ENCODE assay signal across 21 cellular contexts in the genomic region with DNA sequence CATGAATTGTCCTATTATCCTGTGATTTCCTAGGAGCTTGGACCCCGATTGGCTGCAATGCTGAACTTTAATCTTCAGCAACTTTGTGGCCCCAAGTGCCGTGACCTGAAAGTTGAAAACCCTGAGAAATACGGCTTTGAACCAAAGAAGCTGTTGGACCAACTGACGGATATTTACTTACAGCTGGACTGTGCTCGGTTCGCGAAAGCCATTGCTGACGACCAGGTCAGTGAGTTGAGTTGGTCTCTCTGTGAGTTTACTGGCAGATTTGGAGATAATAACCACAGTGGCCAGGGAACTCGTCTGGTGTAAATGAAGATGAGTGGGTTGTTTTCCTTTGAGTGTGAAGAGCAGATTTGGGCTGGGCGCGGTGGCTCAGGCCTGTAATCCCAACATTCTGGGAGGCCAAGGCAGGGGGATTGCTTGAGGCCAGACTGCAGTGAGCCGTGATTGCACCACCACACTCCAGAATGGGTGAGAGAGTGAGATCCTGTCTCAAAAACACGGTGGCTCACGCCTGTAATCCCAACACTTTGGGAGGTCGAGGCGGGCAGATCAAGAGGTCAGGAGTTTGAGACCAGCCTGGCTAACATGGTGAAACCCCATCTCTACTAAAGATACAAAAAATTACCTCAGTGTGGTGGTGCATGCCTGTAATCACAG. TPM values are rescaled to one million over a fixed set of nuclear protein-coding genes. Genes with fewer than 3 reads are reported as not detected.
A peak's percentile ranks its signal among the peaks of the same experiment; 100 is the strongest.
DNase-seq lines count a peak whose midpoint lies in the region; ATAC-seq lines count a peak whose summit lies in the region.
"Had no signal": no experiment of that assay in that cellular context is flagged by ENCODE, and none has a peak within 500 bp of the region (broad histone marks: within the 10 kb centered on the region; RNA-seq: fewer than 3 reads in every experiment).

No MANE protein-coding gene starts in this region.

- H3K27me3 Mint-ChIP-seq in T-helper 2 cell treated with Interferon-gamma antibody and Interleukin-4, amounts not matched to agents 5 μg/mL and 100 μg/mL, for 36 hours (ENCODE audit: low read depth), result no peaks in the 10 kb centered on the region
- H3K27me3 Mint-ChIP-seq in stimulated activated naive CD8-positive, alpha-beta T cell treated with anti-CD3 and anti-CD28 coated beads, Interleukin-15, Interleukin-2, amounts not matched to agents 100 ng/mL and 50 ng/mL, for 24 hours, result no peaks in the 10 kb centered on the region
- peaks cover 0 to 2% of the 10 kb centered on the region in 2 donors for H3K27me3 Mint-ChIP-seq in CD8-positive, alpha-beta memory T cell
- H3K27me3 Mint-ChIP-seq: stimulated activated memory B cell treated with anti-CD40 and anti-IgM and Interleukin-4, amounts not matched to agents 10 μg/mL and 1 μg/mL and 100 μg/mL, for 72 hours had no signal

- H3K4me3 ChIP-seq in CD8-positive, alpha-beta memory T cell (ENCODE audit: low read length), result no peak overlapping the region
- H3K4me3 ChIP-seq: skin epidermis had no signal

- H3K27ac Mint-ChIP-seq in T-helper 2 cell treated with Interferon-gamma antibody and Interleukin-4, amounts not matched to agents 5 μg/mL and 100 μg/mL, for 36 hours, result peak overlapping the region; percentile 93
- H3K27ac Mint-ChIP-seq in stimulated activated naive CD8-positive, alpha-beta T cell treated with anti-CD3 and anti-CD28 coated beads, Interleukin-15, Interleukin-2, amounts not matched to agents 100 ng/mL and 50 ng/mL, for 24 hours, result peak overlapping the region; percentile 92
- peak overlapping the region in 1 of 8 donors; percentile 33 for H3K27ac Mint-ChIP-seq in CD8-positive, alpha-beta memory T cell

- CTCF ChIA-PET in CD8-positive, alpha-beta memory T cell (lab: Charles Lee), result interaction anchor here (0.6 kb wide), 1 partner anchor 13 kb away, joined by 3 read pairs; no protein-coding TSS in a partner anchor

- POLR2A ChIA-PET in CD8-positive, alpha-beta memory T cell (lab: Charles Lee), result no interaction called here

- H3K4me1 Mint-ChIP-seq in T-helper 2 cell treated with Interferon-gamma antibody and Interleukin-4, amounts not matched to agents 5 μg/mL and 100 μg/mL, for 36 hours (ENCODE audit: low read depth), result peaks cover 46% of the 10 kb centered on the region
- peaks cover 46% of the 10 kb centered on the region for H3K4me1 Mint-ChIP-seq in stimulated activated naive CD8-positive, alpha-beta T cell treated with anti-CD3 and anti-CD28 coated beads, Interleukin-15, Interleukin-2, amounts not matched to agents 100 ng/mL and 50 ng/mL, for 24 hours (ENCODE audit: low read depth)
- H3K4me1 Mint-ChIP-seq in CD8-positive, alpha-beta memory T cell, result peaks cover 17 to 22% (median 20%) of the 10 kb centered on the region in 3 donors

- no peak for ATAC-seq in stimulated activated naive CD8-positive, alpha-beta T cell treated with anti-CD3 and anti-CD28 coated beads, Interleukin-15, Interleukin-2, amounts not matched to agents 100 U/mL and 50 U/mL, for 24 hours
- ATAC-seq: stimulated activated memory B cell treated with anti-CD40 and anti-IgM and Interleukin-4, amounts not matched to agents 10 μg/mL and 1 μg/mL and 100 μg/mL, for 72 hours had no signal

- peaks cover 63% of the 10 kb centered on the region for H3K36me3 Mint-ChIP-seq in T-helper 2 cell treated with Interferon-gamma antibody and Interleukin-4, amounts not matched to agents 5 μg/mL and 100 μg/mL, for 36 hours (ENCODE audit: low read depth)
- peaks cover 67% of the 10 kb centered on the region for H3K36me3 Mint-ChIP-seq in stimulated activated naive CD8-positive, alpha-beta T cell treated with anti-CD3 and anti-CD28 coated beads, Interleukin-15, Interleukin-2, amounts not matched to agents 100 ng/mL and 50 ng/mL, for 24 hours (ENCODE audit: low read depth)
- H3K36me3 Mint-ChIP-seq in CD8-positive, alpha-beta memory T cell, result peaks cover 17 to 71% (median 32%) of the 10 kb centered on the region in 3 donors

- no peaks in the 10 kb centered on the region for H3K27me3 ChIP-seq in CD8-positive, alpha-beta memory T cell (ENCODE audit: insufficient read depth, low read length, poor library complexity, severe bottlenecking)

- no peak for DNase-seq in T-helper 2 cell treated with Interferon-gamma antibody and Interleukin-4, amounts not matched to agents 5 μg/mL and 100 μg/mL, for 36 hours (ENCODE audit: low spot score)
- DNase-seq in T-helper 2 cell, result no peak
- DNase-seq in stimulated activated naive CD8-positive, alpha-beta T cell treated with anti-CD3 and anti-CD28 coated beads, Interleukin-15, Interleukin-2, amounts not matched to agents 100 U/mL and 50 U/mL, for 24 hours, result no peak
- no peak for DNase-seq in epithelial cell of prostate (ENCODE audit: low read depth, low spot score)
- DNase-seq in CD8-positive, alpha-beta memory T cell, result no peak
- no peak for DNase-seq in HPDE6-E6E7 (ENCODE audit: extremely low spot score)
- no peak for DNase-seq in COLO829 (ENCODE audit: low spot score)
- DNase-seq: 8988T; activated T-cell treated with anti-CD3 and anti-CD28 coated beads, Interleukin-2, amount 50 U/mL, for 48 hours; amniotic stem cell; GF-D8; HFFc6; NCI-H1105; NCI-H2029; NCI-H345; NCI-H82; nucleus accumbens; SHP77 treated with DMSO at 0.1 percent for 48 hours had no signal

- H3K9me3 Mint-ChIP-seq in T-helper 2 cell treated with Interferon-gamma antibody and Interleukin-4, amounts not matched to agents 5 μg/mL and 100 μg/mL, for 36 hours, result peaks cover 6% of the 10 kb centered on the region
- peaks cover 12% of the 10 kb centered on the region for H3K9me3 Mint-ChIP-seq in stimulated activated naive CD8-positive, alpha-beta T cell treated with anti-CD3 and anti-CD28 coated beads, Interleukin-15, Interleukin-2, amounts not matched to agents 100 ng/mL and 50 ng/mL, for 24 hours
- H3K9me3 Mint-ChIP-seq in CD8-positive, alpha-beta memory T cell, result peaks cover 0 to 1% (median 0%) of the 10 kb centered on the region in 5 donors
- H3K9me3 Mint-ChIP-seq: HFFc6 had no signal

- peak overlapping the region; percentile 80 for H3K4me3 Mint-ChIP-seq in T-helper 2 cell treated with Interferon-gamma antibody and Interleukin-4, amounts not matched to agents 5 μg/mL and 100 μg/mL, for 36 hours
- no peak overlapping the region for H3K4me3 Mint-ChIP-seq in stimulated activated naive CD8-positive, alpha-beta T cell treated with anti-CD3 and anti-CD28 coated beads, Interleukin-15, Interleukin-2, amounts not matched to agents 100 ng/mL and 50 ng/mL, for 24 hours
- H3K4me3 Mint-ChIP-seq in CD8-positive, alpha-beta memory T cell, result no peak overlapping the region
- H3K4me3 Mint-ChIP-seq: HFFc6; stimulated activated memory B cell treated with anti-CD40 and anti-IgM and Interleukin-4, amounts not matched to agents 10 μg/mL and 1 μg/mL and 100 μg/mL, for 72 hours had no signal

- no peaks in the 10 kb centered on the region for H3K9me3 ChIP-seq in CD8-positive, alpha-beta memory T cell (ENCODE audit: low read length)

- peaks cover 10% of the 10 kb centered on the region for H3K4me1 ChIP-seq in CD8-positive, alpha-beta memory T cell (ENCODE audit: insufficient read depth, low read length)

- H3K27ac ChIP-seq in epithelial cell of prostate, result peak overlapping the region; percentile 47
- no peak overlapping the region for H3K27ac ChIP-seq in CD8-positive, alpha-beta memory T cell (ENCODE audit: low read depth, low read length)
- H3K27ac ChIP-seq: skin epidermis had no signal

- H3K36me3 ChIP-seq in CD8-positive, alpha-beta memory T cell (ENCODE audit: insufficient read depth, low read length), result peaks cover 20% of the 10 kb centered on the region

RNA-seq across cellular contexts. Expression of a gene that starts 39.1 kb away (rescaled TPM):
- total RNA-seq in CD8-positive, alpha-beta memory T cell, result 10 to 100 TPM; 17.5 to 17.8 TPM
- 2.6 TPM for polyA plus RNA-seq in CD8-positive, alpha-beta memory T cell
